In genomic region chr16:4409081-4409932, GRCh38 we compare ENCODE assay signal across 11 cellular contexts. TPM values are rescaled to one million over a fixed set of nuclear protein-coding genes. Genes with fewer than 3 reads are reported as not detected.
A peak's percentile ranks its signal among the peaks of the same experiment; 100 is the strongest.
DNase-seq lines count a peak whose midpoint lies in the region; ATAC-seq and TF ChIP-seq lines count a peak whose summit lies in the region.
"Had no signal": no experiment of that assay in that cellular context is flagged by ENCODE, and none has a peak within 500 bp of the region (broad histone marks: within the 10 kb centered on the region; RNA-seq: fewer than 3 reads in every experiment).

No MANE protein-coding gene starts in this region.

- no peak for ATAC-seq in GM19023 (IDR thresholded peaks at IDR 0.05; ENCODE audit: unreplicated experiment)
- ATAC-seq: activated naive CD4-positive, alpha-beta T cell treated with anti-CD3 and anti-CD28 coated beads, Interleukin-2, amount 50 U/mL, for 72 hours had no signal

- TF ChIP-seq EP300 in sigmoid colon (IDR thresholded peaks at IDR 0.05) = no peak

- no peak overlapping the region for H3K27ac ChIP-seq in sigmoid colon
- H3K27ac ChIP-seq: thyroid gland had no signal

- peaks cover 0 to 63% (median 12%) of the 10 kb centered on the region in 4 donors for H3K36me3 ChIP-seq in sigmoid colon

- H3K9me3 ChIP-seq in sigmoid colon = no peaks in the 10 kb centered on the region
- H3K9me3 ChIP-seq: thyroid gland had no signal

- DNase-seq in NCI-H345 (lab: John Stamatoyannopoulos, UW) (peak; percentile 62), NCI-H345 treated with DMSO at 0.1 percent for 48 hours (lab: John Stamatoyannopoulos, UW; ENCODE audit: unreplicated experiment) (no peak), NCI-H2171 treated with DMSO at 0.1 percent for 48 hours (lab: John Stamatoyannopoulos, UW) (peak; percentile 76), cerebellar cortex (ENCODE audit: low spot score) (peak; percentile 32), skeletal muscle cell (ENCODE audit: low read depth) (peak; percentile 55), sigmoid colon (no peak)
- no peak for DNase-seq in activated CD4-positive, alpha-beta T cell treated with anti-CD3 and anti-CD28 coated beads, Interleukin-2, amount 50 U/mL, for 1 hour
- DNase-seq: stimulated activated CD4-positive, alpha-beta T cell treated with anti-CD3 and anti-CD28 coated beads, Interleukin-4, amount 100 ng/mL, for 4 hours; thyroid gland had no signal

- 92 to 95% methylated on average over 19 of the region's 19 CpGs for WGBS in sigmoid colon, 2 donors

- intact Hi-C loops in sigmoid colon (cut with DNase I) = no loop called here

- H3K4me1 ChIP-seq in sigmoid colon = peaks cover 0 to 41% (median 16%) of the 10 kb centered on the region in 4 donors
- H3K4me1 ChIP-seq: thyroid gland had no signal

- no peak for TF ChIP-seq POLR2A in sigmoid colon (IDR thresholded peaks at IDR 0.05)

- H3K27me3 ChIP-seq in sigmoid colon = no peaks in the 10 kb centered on the region
- H3K27me3 ChIP-seq: thyroid gland had no signal

- TF ChIP-seq CTCF in sigmoid colon (IDR thresholded peaks at IDR 0.05) = no peak

- H3K4me3 ChIP-seq in skeletal muscle cell (ENCODE audit: low read depth, low read length) = no peak overlapping the region
- no peak overlapping the region for H3K4me3 ChIP-seq in sigmoid colon
- H3K4me3 ChIP-seq: thyroid gland had no signal

RNA-seq across cellular contexts. Expression of gene CORO7, which starts 7.1 kb away (rescaled TPM):
- 10 to 100 TPM; 10.0 to 34.6 (median 19.1) TPM for total RNA-seq in sigmoid colon
- 10 to 100 TPM; 10.8 to 43.4 (median 12.5) TPM for polyA plus RNA-seq in sigmoid colon

RNA-seq across cellular contexts. Expression of gene DNAJA3, which starts 16.4 kb away (rescaled TPM):
- 10 to 100 TPM; 41.3 to 47.4 (median 44.4) TPM for total RNA-seq in sigmoid colon
- polyA plus RNA-seq in sigmoid colon = 10 to 100 TPM; 28.2 to 53.3 (median 35.6) TPM

RNA-seq across cellular contexts. Expression of gene VASN, which starts 37.7 kb away (rescaled TPM):
- total RNA-seq in sigmoid colon = 10 to 100 TPM in 1 of 4 donors, 1 to 10 TPM in 3; 7.1 to 10.2 (median 8.3) TPM
- polyA plus RNA-seq in sigmoid colon = 1 to 10 TPM in 2 of 3 donors, under 1 TPM in 1; 0.46 to 4.2 (median 2.4) TPM
- total RNA-seq: activated naive CD4-positive, alpha-beta T cell treated with anti-CD3 and anti-CD28 coated beads, Interleukin-2, amount 50 U/mL, for 72 hours had no signal

RNA-seq across cellular contexts. Expression of gene PAM16, which starts 58.2 kb away (rescaled TPM):
- 10 to 100 TPM; 36.7 to 52.7 (median 43.6) TPM for total RNA-seq in sigmoid colon
- polyA plus RNA-seq in sigmoid colon = 10 to 100 TPM; 36.0 to 57.0 (median 49.0) TPM

Comparison
In these comparisons a context has a peak if more than half of its experiments do, and no peak if none do; other contexts are left out.
1. DNase-seq: peak in NCI-H345 (single experiment), NCI-H2171 treated with DMSO at 0.1 percent for 48 hours (single experiment), cerebellar cortex (single experiment) and skeletal muscle cell (single experiment); none in NCI-H345 treated with DMSO at 0.1 percent for 48 hours (single experiment), sigmoid colon (single experiment) and activated CD4-positive, alpha-beta T cell treated with anti-CD3 and anti-CD28 coated beads, Interleukin-2, amount 50 U/mL, for 1 hour (single experiment).